1 cellular context compared by ENCODE assay signal in genomic region chr1:9593147-9593491, GRCh38.
TF ChIP-seq lines count a peak whose summit lies in the region.

No MANE protein-coding gene starts in this region.

TF ChIP-seq in K562, 482 proteins besides CTCF, POLR2A, EP300 and RAD21:
- TF ChIP-seq POLR2H (tag; IDR thresholded peaks at IDR 0.05; ENCODE audit: low read depth) (no peak), ZBTB17 (CRISPR knock-in tag; IDR thresholded peaks at IDR 0.05) (0 out of 2 replicates have a peak, but pooled peaks have one; percentile 33), CTCFL (IDR thresholded peaks at IDR 0.05; ENCODE audit: borderline replicate concordance, insufficient read depth, low read depth, low read length, poor library complexity, severe bottlenecking) (no peak), SAFB2 (IDR thresholded peaks at IDR 0.05; ENCODE audit: borderline replicate concordance, low read depth, low read length, severe bottlenecking) (no peak), CBX1 (IDR thresholded peaks at IDR 0.05; ENCODE audit: low read depth) (no peak), RUNX1 (IDR thresholded peaks at IDR 0.05; ENCODE audit: low read depth) (peak; percentile 29; the same call in 1 of the 2 replicates), ASH1L (IDR thresholded peaks at IDR 0.05; ENCODE audit: borderline replicate concordance, low read depth, partially characterized antibody) (no peak), NR4A1 (CRISPR knock-in tag; IDR thresholded peaks at IDR 0.05) (0 out of 2 replicates have a peak, but pooled peaks have one; percentile 26), NR4A1 (tag; IDR thresholded peaks at IDR 0.05) (no peak), MYNN (IDR thresholded peaks at IDR 0.05) (no peak), MYNN (CRISPR knock-in tag; IDR thresholded peaks at IDR 0.05) (0 out of 2 replicates have a peak, but pooled peaks have one; percentile 18), ZSCAN32 (CRISPR knock-in tag; IDR thresholded peaks at IDR 0.05) (no peak), ZNF282 (CRISPR knock-in tag; IDR thresholded peaks at IDR 0.05) (0 out of 2 replicates have a peak, but pooled peaks have one; percentile 11), ZNF311 (CRISPR knock-in tag; IDR thresholded peaks at IDR 0.05) (no peak), ZNF174 (CRISPR knock-in tag; IDR thresholded peaks at IDR 0.05) (no peak), NFIX (CRISPR knock-in tag; IDR thresholded peaks at IDR 0.05; ENCODE audit: low read depth) (no peak), KLF6 (CRISPR knock-in tag; IDR thresholded peaks at IDR 0.05; ENCODE audit: borderline replicate concordance) (no peak)
- TF ChIP-seq, protein P1, sequence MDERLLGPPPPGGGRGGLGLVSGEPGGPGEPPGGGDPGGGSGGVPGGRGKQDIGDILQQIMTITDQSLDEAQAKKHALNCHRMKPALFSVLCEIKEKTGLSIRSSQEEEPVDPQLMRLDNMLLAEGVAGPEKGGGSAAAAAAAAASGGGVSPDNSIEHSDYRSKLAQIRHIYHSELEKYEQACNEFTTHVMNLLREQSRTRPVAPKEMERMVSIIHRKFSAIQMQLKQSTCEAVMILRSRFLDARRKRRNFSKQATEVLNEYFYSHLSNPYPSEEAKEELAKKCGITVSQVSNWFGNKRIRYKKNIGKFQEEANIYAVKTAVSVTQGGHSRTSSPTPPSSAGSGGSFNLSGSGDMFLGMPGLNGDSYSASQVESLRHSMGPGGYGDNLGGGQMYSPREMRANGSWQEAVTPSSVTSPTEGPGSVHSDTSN (CRISPR knock-in tag; IDR thresholded peaks at IDR 0.05; ENCODE audit: low read depth) = no peak
- TF ChIP-seq, protein P1 (tag; conservative IDR thresholded peaks at IDR 0.05; ENCODE audit: low read depth) = no peak
- TF ChIP-seq, protein P2, sequence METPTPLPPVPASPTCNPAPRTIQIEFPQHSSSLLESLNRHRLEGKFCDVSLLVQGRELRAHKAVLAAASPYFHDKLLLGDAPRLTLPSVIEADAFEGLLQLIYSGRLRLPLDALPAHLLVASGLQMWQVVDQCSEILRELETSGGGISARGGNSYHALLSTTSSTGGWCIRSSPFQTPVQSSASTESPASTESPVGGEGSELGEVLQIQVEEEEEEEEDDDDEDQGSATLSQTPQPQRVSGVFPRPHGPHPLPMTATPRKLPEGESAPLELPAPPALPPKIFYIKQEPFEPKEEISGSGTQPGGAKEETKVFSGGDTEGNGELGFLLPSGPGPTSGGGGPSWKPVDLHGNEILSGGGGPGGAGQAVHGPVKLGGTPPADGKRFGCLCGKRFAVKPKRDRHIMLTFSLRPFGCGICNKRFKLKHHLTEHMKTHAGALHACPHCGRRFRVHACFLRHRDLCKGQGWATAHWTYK (CRISPR knock-in tag; IDR thresholded peaks at IDR 0.05) = peak; percentile 27; the same call in 1 of the 2 replicates
